8 cellular contexts compared by ENCODE assay signal in the genomic region with DNA sequence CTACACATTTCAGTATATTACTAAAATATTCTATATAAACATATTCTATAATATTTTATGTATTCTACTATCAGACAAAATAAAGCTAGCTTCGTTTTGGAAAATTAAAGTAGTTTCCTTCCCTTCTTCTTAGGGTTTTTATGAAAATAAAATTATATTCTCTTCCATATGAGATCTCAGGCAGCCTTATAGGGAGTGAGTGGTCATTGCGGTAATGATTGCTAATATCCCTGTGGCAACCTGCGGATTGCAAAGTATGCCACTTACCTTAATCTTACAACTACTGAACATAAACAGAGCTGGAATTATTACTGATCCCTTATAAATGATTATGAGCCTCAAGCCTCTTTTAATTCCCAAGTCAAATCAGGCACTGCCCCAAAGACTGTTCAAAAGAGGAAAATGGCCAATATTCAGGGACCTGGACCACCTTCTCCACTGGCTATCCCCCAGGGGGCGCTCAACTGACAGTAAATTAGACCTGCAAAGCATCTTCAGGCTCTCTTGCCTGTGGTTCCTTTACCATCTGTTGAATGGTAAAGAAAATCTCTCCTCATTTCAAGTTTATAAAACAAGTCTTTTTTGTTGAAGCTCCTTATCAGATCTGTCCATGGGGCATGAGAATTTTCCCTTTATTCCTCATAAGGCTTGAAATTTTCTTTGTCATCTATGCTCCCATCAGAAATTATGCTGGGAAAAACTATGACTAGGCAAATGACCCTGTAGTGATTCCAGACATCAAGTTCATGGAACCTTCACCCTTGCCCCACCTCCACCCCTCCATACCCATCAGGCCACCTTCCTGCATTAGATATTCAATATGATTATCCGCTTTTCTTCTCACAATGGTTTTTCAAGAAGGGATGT.
DNase-seq lines count a peak whose midpoint lies in the region; ATAC-seq and TF ChIP-seq lines count a peak whose summit lies in the region.

No MANE protein-coding gene starts in this region.

- peak; percentile 55 for DNase-seq in SIG-M5 treated with dmso at 0.1 percent for 504 hours (lab: John Stamatoyannopoulos, UW; ENCODE audit: unreplicated experiment)
- DNase-seq in SIG-M5 (lab: John Stamatoyannopoulos, UW), result no peak
- peak; percentile 55 for DNase-seq in NCI-H345 (lab: John Stamatoyannopoulos, UW)
- DNase-seq in activated CD4-positive, alpha-beta T cell treated with anti-CD3 and anti-CD28 coated beads, Interleukin-2, amount 10 ng/mL, durations not matched to agents 7 days and 5 days, result peak; percentile 88
- DNase-seq in dermis blood vessel endothelial cell, result peak; percentile 80
- peak; percentile 78 for DNase-seq in lung (ENCODE audit: low spot score)
- DNase-seq in stimulated activated CD8-positive, alpha-beta memory T cell treated with anti-CD3 and anti-CD28 coated beads, Interleukin-15, amount 100 ng/mL, for 4 hours (ENCODE audit: low read depth in 2 of 2), result peak; percentile 37 to 61

- H3K4me1 Mint-ChIP-seq in activated CD4-positive, alpha-beta T cell treated with anti-CD3 and anti-CD28 coated beads, Interleukin-2, amount 10 ng/mL, durations not matched to agents 7 days and 5 days, result no peaks in the 10 kb centered on the region

- H3K4me3 Mint-ChIP-seq in activated CD4-positive, alpha-beta T cell treated with anti-CD3 and anti-CD28 coated beads, Interleukin-2, amount 10 ng/mL, durations not matched to agents 7 days and 5 days, result no peak overlapping the region

- H3K36me3 ChIP-seq in lung (ENCODE audit: control insufficient read depth in 2 of 2, insufficient read depth in 2 of 2, low read length in 2 of 2), result no peaks in the 10 kb centered on the region

- H3K9me3 Mint-ChIP-seq in activated CD4-positive, alpha-beta T cell treated with anti-CD3 and anti-CD28 coated beads, Interleukin-2, amount 10 ng/mL, durations not matched to agents 7 days and 5 days, result no peaks in the 10 kb centered on the region

- CTCF ChIA-PET in activated CD4-positive, alpha-beta T cell treated with anti-CD3 and anti-CD28 coated beads, Interleukin-2, amount 10 ng/mL, durations not matched to agents 7 days and 5 days (lab: Charles Lee), result interaction anchor here (1.0 to 3.6 kb wide), 8 partner anchors 31 to 420 kb away, joined by 3 to 19 read pairs (median 4); partner anchors contain the start of gene CEMIP2

- no peaks in the 10 kb centered on the region for H3K36me3 Mint-ChIP-seq in activated CD4-positive, alpha-beta T cell treated with anti-CD3 and anti-CD28 coated beads, Interleukin-2, amount 10 ng/mL, durations not matched to agents 7 days and 5 days (ENCODE audit: low read depth)

- H3K9me3 ChIP-seq in lung (ENCODE audit: control insufficient read depth in 2 of 2, insufficient read depth in 1 of 2, low read length in 1 of 2), result no peaks in the 10 kb centered on the region

- WGBS in lung, 2 donors, result 60 to 67% methylated on average over 5 of the region's 5 CpGs

- ATAC-seq in HG03025 (IDR thresholded peaks at IDR 0.05; ENCODE audit: low FRiP score, unreplicated experiment) (peak; percentile 71), lung (ENCODE audit: insufficient read depth, low FRiP score) (peak; percentile 87)

- no peaks in the 10 kb centered on the region for H3K4me1 ChIP-seq in lung (ENCODE audit: control insufficient read depth in 2 of 2, insufficient read depth in 2 of 2, low read length in 2 of 2)

- H3K4me3 ChIP-seq in lung, result no peak overlapping the region

- H3K27me3 ChIP-seq in lung (ENCODE audit: control insufficient read depth, insufficient read depth), result no peaks in the 10 kb centered on the region

- no peak overlapping the region for H3K27ac Mint-ChIP-seq in activated CD4-positive, alpha-beta T cell treated with anti-CD3 and anti-CD28 coated beads, Interleukin-2, amount 10 ng/mL, durations not matched to agents 7 days and 5 days

- H3K27me3 Mint-ChIP-seq in activated CD4-positive, alpha-beta T cell treated with anti-CD3 and anti-CD28 coated beads, Interleukin-2, amount 10 ng/mL, durations not matched to agents 7 days and 5 days, result peaks cover 2% of the 10 kb centered on the region

- peak; percentile 77 for TF ChIP-seq CTCF in lung (IDR thresholded peaks at IDR 0.05; ENCODE audit: control extremely low read depth, extremely low read depth)

- no peak overlapping the region for H3K27ac ChIP-seq in lung (ENCODE audit: low read depth in 1 of 2, low read length in 1 of 2)

- POLR2A ChIA-PET in activated CD4-positive, alpha-beta T cell treated with anti-CD3 and anti-CD28 coated beads, Interleukin-2, amount 10 ng/mL, durations not matched to agents 7 days and 5 days (lab: Charles Lee), result no interaction called here
